In genomic region chr20:3716195-3716834, GRCh38 we compare ENCODE assay signal across 9 cellular contexts. TPM values are rescaled to one million over a fixed set of nuclear protein-coding genes. Genes with fewer than 3 reads are reported as not detected.
DNase-seq lines count a peak whose midpoint lies in the region; ATAC-seq and TF ChIP-seq lines count a peak whose summit lies in the region.
"Had no signal": no experiment of that assay in that cellular context is flagged by ENCODE, and none has a peak within 500 bp of the region (broad histone marks: within the 10 kb centered on the region; RNA-seq: fewer than 3 reads in every experiment).

No MANE protein-coding gene starts in this region.

- DNase-seq in NCI-H1436 (lab: John Stamatoyannopoulos, UW) (peak; percentile 70), NCI-H1436 treated with DMSO at 0.1 percent for 48 hours (lab: John Stamatoyannopoulos, UW) (no peak), HT1080 (ENCODE audit: low read depth) (peak; percentile 49), RPMI8226 (peak; percentile 67), mucosa of descending colon (no peak)
- peak in 2 of 3 experiments; percentile 11 to 17 for DNase-seq in effector memory CD8-positive, alpha-beta T cell

- H3K4me3 Mint-ChIP-seq in effector memory CD8-positive, alpha-beta T cell = no peak overlapping the region

- intact Hi-C loops in mucosa of descending colon (cut with DNase I, micrococcal nuclease) = no loop called here

- no peaks in the 10 kb centered on the region for H3K9me3 ChIP-seq in mucosa of descending colon
- H3K9me3 ChIP-seq: BLaER1 had no signal

- H3K27ac Mint-ChIP-seq in effector memory CD8-positive, alpha-beta T cell = peak overlapping the region in 1 of 2 donors; percentile 39

- no peak overlapping the region for H3K4me3 ChIP-seq in mucosa of descending colon
- H3K4me3 ChIP-seq: BLaER1 had no signal

- TF ChIP-seq CTCF in mucosa of descending colon (IDR thresholded peaks at IDR 0.05) = no peak

- H3K9me3 Mint-ChIP-seq in effector memory CD8-positive, alpha-beta T cell = no peaks in the 10 kb centered on the region

- peaks cover 3% of the 10 kb centered on the region for H3K36me3 Mint-ChIP-seq in effector memory CD8-positive, alpha-beta T cell (ENCODE audit: insufficient read depth)

- no peaks in the 10 kb centered on the region for H3K36me3 ChIP-seq in mucosa of descending colon (ENCODE audit: low read depth)
- H3K36me3 ChIP-seq: BLaER1 had no signal

- H3K4me1 ChIP-seq in mucosa of descending colon (ENCODE audit: low read depth) = no peaks in the 10 kb centered on the region

- H3K27me3 Mint-ChIP-seq in effector memory CD8-positive, alpha-beta T cell = peaks cover 47 to 63% of the 10 kb centered on the region in 2 donors

- peak; percentile 58 for ATAC-seq in effector memory CD8-positive, alpha-beta T cell (replicated peaks)
- peak; percentile 58 for ATAC-seq in mucosa of descending colon
- ATAC-seq in GM21529 (IDR thresholded peaks at IDR 0.05; ENCODE audit: unreplicated experiment) = no peak
- ATAC-seq in GM21528 (IDR thresholded peaks at IDR 0.05; ENCODE audit: low FRiP score, unreplicated experiment) = no peak

- peaks cover 0 to 1% of the 10 kb centered on the region in 2 donors for H3K4me1 Mint-ChIP-seq in effector memory CD8-positive, alpha-beta T cell (ENCODE audit: low read depth in 2 of 2)

RNA-seq across cellular contexts. Expression of gene SIGLEC1, which starts 3.9 kb away (rescaled TPM):
- not detected in 2 replicates for total RNA-seq in HT1080 (2014; rRNA removed; shearing (Covaris generic))
- polyA plus RNA-seq in HT1080 (2015; cell fraction: cytosol; rRNA removed) = not detected in 2 replicates
- polyA plus RNA-seq in HT1080 (2015; cell fraction: nucleus; rRNA removed) = not detected in 2 replicates
- total RNA-seq in mucosa of descending colon = 10 to 100 TPM in 2 of 3 donors, 1 to 10 TPM in 1; 3.3 to 21.7 (median 12.2) TPM

RNA-seq across cellular contexts. Expression of gene HSPA12B, which starts 16.2 kb away (rescaled TPM):
- not detected in 2 replicates for total RNA-seq in HT1080 (2014; rRNA removed; shearing (Covaris generic))
- polyA plus RNA-seq in HT1080 (2015; cell fraction: cytosol; rRNA removed) = not detected in 2 replicates
- polyA plus RNA-seq in HT1080 (2015; cell fraction: nucleus; rRNA removed) = not detected in 2 replicates
- 1 to 10 TPM; 1.2 to 5.9 (median 3.4) TPM for total RNA-seq in mucosa of descending colon

RNA-seq across cellular contexts. Expression of gene ADAM33, which starts 34.5 kb away (rescaled TPM):
- not detected in 2 replicates for total RNA-seq in HT1080 (2014; rRNA removed; shearing (Covaris generic))
- polyA plus RNA-seq in HT1080 (2015; cell fraction: cytosol; rRNA removed) = not detected in 2 replicates
- 0.08 and 0.15 TPM in 2 replicates for polyA plus RNA-seq in HT1080 (2015; cell fraction: nucleus; rRNA removed)
- 10 to 100 TPM in 1 of 3 donors, 1 to 10 TPM in 2; 6.4 to 86.6 (median 9.7) TPM for total RNA-seq in mucosa of descending colon

RNA-seq across cellular contexts. Expression of gene ADISSP, which starts 51.2 kb away (rescaled TPM):
- 144 and 171 TPM in 2 replicates for total RNA-seq in HT1080 (2014; rRNA removed; shearing (Covaris generic))
- 71.1 and 89.2 TPM in 2 replicates for polyA plus RNA-seq in HT1080 (2015; cell fraction: cytosol; rRNA removed)
- polyA plus RNA-seq in HT1080 (2015; cell fraction: nucleus; rRNA removed) = 22.9 and 25.0 TPM in 2 replicates
- 10 to 100 TPM; 14.5 to 69.6 (median 26.5) TPM for total RNA-seq in mucosa of descending colon

RNA-seq across cellular contexts. Expression of gene GFRA4, which starts 53.1 kb away (rescaled TPM):
- total RNA-seq in HT1080 (2014; rRNA removed; shearing (Covaris generic)) = not detected in 2 replicates
- polyA plus RNA-seq in HT1080 (2015; cell fraction: cytosol; rRNA removed) = not detected in 2 replicates
- not detected in 2 replicates for polyA plus RNA-seq in HT1080 (2015; cell fraction: nucleus; rRNA removed)
- not detected for total RNA-seq in mucosa of descending colon

Comparison
In these comparisons a context has a peak if more than half of its experiments do, and no peak if none do; other contexts are left out.
1. DNase-seq: peak in NCI-H1436 (single experiment), HT1080 (single experiment), RPMI8226 (single experiment) and effector memory CD8-positive, alpha-beta T cell (2 of 3); none in NCI-H1436 treated with DMSO at 0.1 percent for 48 hours (single experiment) and mucosa of descending colon (0 of 3).
2. ATAC-seq: peak in effector memory CD8-positive, alpha-beta T cell (single experiment) and mucosa of descending colon (single experiment); none in GM21529 (single experiment) and GM21528 (single experiment).